Comparison of ENCODE assay signal across 18 cellular contexts in genomic region chr22:49502126-49502826, GRCh38.
DNase-seq lines count a peak whose midpoint lies in the region; ATAC-seq and TF ChIP-seq lines count a peak whose summit lies in the region.
"Had no signal": no experiment of that assay in that cellular context is flagged by ENCODE, and none has a peak within 500 bp of the region (broad histone marks: within the 10 kb centered on the region; RNA-seq: fewer than 3 reads in every experiment).

No MANE protein-coding gene starts in this region.

- in situ Hi-C loops in brain microvascular endothelial cell (cut with HindIII; ENCODE audit: low pct_ligation_motif_present, low sequenced_read_pairs): no loop called here

- DNase-seq in stimulated activated CD4-positive, alpha-beta T cell treated with anti-CD3 and anti-CD28 coated beads, Interleukin-2, amount 100 ng/mL, for 4 hours (ENCODE audit: low read depth): peak; percentile 4
- no peak for DNase-seq in stimulated activated CD4-positive, alpha-beta T cell treated with anti-CD3 and anti-CD28 coated beads, Interleukin-4, amount 100 ng/mL, for 1 hour
- DNase-seq in NOMO-1 treated with dmso at 0.1 percent for 144 hours (lab: John Stamatoyannopoulos, UW; ENCODE audit: unreplicated experiment) (peak; percentile 88), brain microvascular endothelial cell (peak; percentile 7), dermis blood vessel endothelial cell (no peak), inferior parietal cortex (ENCODE audit: extremely low spot score) (no peak)
- no peak for DNase-seq in NK-92 treated with Interleukin-12 subunit alpha and Interleukin-12 subunit beta, amount 100 ng/mL, for 24 hours (lab: John Stamatoyannopoulos, UW)
- DNase-seq: body of pancreas; glutamatergic neuron; GOT3; NCI-H1417; NCI-H524; psoas muscle; Right ventricle myocardium superior; stimulated activated naive CD8-positive, alpha-beta T cell treated with anti-CD3 and anti-CD28 coated beads, Interleukin-15, Interleukin-2, amounts not matched to agents 100 U/mL and 50 U/mL, for 24 hours had no signal

- no peak for ATAC-seq in GM19397 (IDR thresholded peaks at IDR 0.05; ENCODE audit: unreplicated experiment)
- ATAC-seq: body of pancreas; psoas muscle; stimulated activated naive CD8-positive, alpha-beta T cell treated with anti-CD3 and anti-CD28 coated beads, Interleukin-15, Interleukin-2, amounts not matched to agents 100 U/mL and 50 U/mL, for 24 hours had no signal

- H3K4me3 ChIP-seq in brain microvascular endothelial cell (ENCODE audit: low read depth, low read length): no peak overlapping the region
- H3K4me3 ChIP-seq: BLaER1, body of pancreas, psoas muscle had no signal

- H3K27ac ChIP-seq in brain microvascular endothelial cell: no peak overlapping the region
- H3K27ac ChIP-seq: BLaER1, body of pancreas, psoas muscle, VCaP had no signal

- H3K36me3 ChIP-seq in brain microvascular endothelial cell (replicated peaks): no peaks in the 10 kb centered on the region
- H3K36me3 ChIP-seq: BLaER1 had no signal

- TF ChIP-seq CTCF in brain microvascular endothelial cell (IDR thresholded peaks at IDR 0.05; ENCODE audit: low read depth, low read length, missing control alignments): no peak

- no peaks in the 10 kb centered on the region for H3K27me3 ChIP-seq in brain microvascular endothelial cell (replicated peaks)
- H3K27me3 ChIP-seq: BLaER1, body of pancreas had no signal

Comparison
In these comparisons a context has a peak if more than half of its experiments do, and no peak if none do; other contexts are left out.
1. DNase-seq: peak in stimulated activated CD4-positive, alpha-beta T cell treated with anti-CD3 and anti-CD28 coated beads, Interleukin-2, amount 100 ng/mL, for 4 hours (single experiment), NOMO-1 treated with dmso at 0.1 percent for 144 hours (single experiment) and brain microvascular endothelial cell (single experiment); none in stimulated activated CD4-positive, alpha-beta T cell treated with anti-CD3 and anti-CD28 coated beads, Interleukin-4, amount 100 ng/mL, for 1 hour (single experiment), dermis blood vessel endothelial cell (single experiment), NK-92 treated with Interleukin-12 subunit alpha and Interleukin-12 subunit beta, amount 100 ng/mL, for 24 hours (single experiment) and inferior parietal cortex (single experiment).